8 cellular contexts compared by ENCODE assay signal in genomic region chr5:156934450-156935211, GRCh38. TPM values are rescaled to one million over a fixed set of nuclear protein-coding genes. Genes with fewer than 3 reads are reported as not detected.
DNase-seq lines count a peak whose midpoint lies in the region; ATAC-seq, FAIRE-seq and TF ChIP-seq lines count a peak whose summit lies in the region.

No MANE protein-coding gene starts in this region.

- FAIRE-seq in H54 (lab: Jason Lieb, UNC) = no peak

- no peaks in the 10 kb centered on the region for H3K27me3 ChIP-seq in neural cell (ENCODE audit: insufficient read depth, low read depth, low read length)

- no peak overlapping the region for H3K4me2 ChIP-seq in neural cell (ENCODE audit: low read length)

- no peaks in the 10 kb centered on the region for H3K36me3 ChIP-seq in neural cell (ENCODE audit: insufficient read depth, low read length)

- no peak overlapping the region for H2AFZ ChIP-seq in neural cell (ENCODE audit: low read depth, low read length)

- H3K79me2 ChIP-seq in neural cell (replicated peaks; ENCODE audit: insufficient read depth, low read length) = no peaks in the 10 kb centered on the region

- no peaks in the 10 kb centered on the region for H3F3A ChIP-seq in neural cell (ENCODE audit: insufficient read depth, low read length, poor library complexity, severe bottlenecking)

- H3K9ac ChIP-seq in neural cell (ENCODE audit: low read length) = no peak overlapping the region

- TF ChIP-seq CTCF in neural cell (IDR thresholded peaks at IDR 0.05; ENCODE audit: poor library complexity, severe bottlenecking) = peak; percentile 52

- no peaks in the 10 kb centered on the region for H3K9me3 ChIP-seq in neural cell (ENCODE audit: low read length)

- TF ChIP-seq RAD21 in neural cell (conservative IDR thresholded peaks at IDR 0.05) = peak; percentile 62

- no peak for TF ChIP-seq POLR2A in H54 (IDR thresholded peaks at IDR 0.05; ENCODE audit: low read depth, low read length)

- no peaks in the 10 kb centered on the region for H3K9me2 ChIP-seq in neural cell (ENCODE audit: insufficient read depth, low read length)

- no peak overlapping the region for H3K4me3 ChIP-seq in neural cell (ENCODE audit: low read length)

- ATAC-seq in HG02759 (IDR thresholded peaks at IDR 0.05; ENCODE audit: unreplicated experiment) (peak; percentile 54), HG02852 (IDR thresholded peaks at IDR 0.05; ENCODE audit: unreplicated experiment) (no peak)

- H3K27ac ChIP-seq in neural cell (ENCODE audit: low read length) = no peak overlapping the region

- H4K20me1 ChIP-seq in neural cell (ENCODE audit: insufficient read depth) = no peaks in the 10 kb centered on the region

- no peak for TF ChIP-seq EP300 in neural cell (conservative IDR thresholded peaks at IDR 0.05; ENCODE audit: poor library complexity, severe bottlenecking)

- peak; percentile 7 for DNase-seq in NCI-H2107 treated with DMSO at 0.1 percent for 48 hours (lab: John Stamatoyannopoulos, UW; ENCODE audit: unreplicated experiment)
- DNase-seq in NCI-H2107 (lab: John Stamatoyannopoulos, UW) = no peak
- DNase-seq in UCSD-AML1 (lab: John Stamatoyannopoulos, UW; ENCODE audit: unreplicated experiment) = peak; percentile 9
- peak; percentile 2 for DNase-seq in cerebellum (ENCODE audit: low spot score)
- DNase-seq in H54 (ENCODE audit: insufficient read length, low spot score) = no peak

TF ChIP-seq in neural cell, 6 proteins besides CTCF, POLR2A, EP300 and RAD21:
- TF ChIP-seq TAF1 (IDR thresholded peaks at IDR 0.05; ENCODE audit: low read depth) (no peak), REST (IDR thresholded peaks at IDR 0.05; ENCODE audit: borderline replicate concordance) (no peak), EZH2 (IDR thresholded peaks at IDR 0.05; ENCODE audit: borderline replicate concordance, insufficient read depth, low read length, poor library complexity, severe bottlenecking) (no peak), SMC3 (conservative IDR thresholded peaks at IDR 0.05; ENCODE audit: poor library complexity) (peak; percentile 28)

RNA-seq across cellular contexts. Expression of gene TIMD4, which starts 28.4 kb away (rescaled TPM):
- 0.45 TPM for total RNA-seq in cerebellum
- not detected in 2 replicates for polyA plus RNA-seq in neural cell
- polyA minus RNA-seq in neural cell = not detected in 2 replicates

Comparison
In these comparisons a context has a peak if more than half of its experiments do, and no peak if none do; other contexts are left out.
1. DNase-seq: peak in NCI-H2107 treated with DMSO at 0.1 percent for 48 hours (single experiment), UCSD-AML1 (single experiment) and cerebellum (single experiment); none in NCI-H2107 (single experiment) and H54 (single experiment).